Comparison of ENCODE assay signal across 7 cellular contexts in the genomic region with DNA sequence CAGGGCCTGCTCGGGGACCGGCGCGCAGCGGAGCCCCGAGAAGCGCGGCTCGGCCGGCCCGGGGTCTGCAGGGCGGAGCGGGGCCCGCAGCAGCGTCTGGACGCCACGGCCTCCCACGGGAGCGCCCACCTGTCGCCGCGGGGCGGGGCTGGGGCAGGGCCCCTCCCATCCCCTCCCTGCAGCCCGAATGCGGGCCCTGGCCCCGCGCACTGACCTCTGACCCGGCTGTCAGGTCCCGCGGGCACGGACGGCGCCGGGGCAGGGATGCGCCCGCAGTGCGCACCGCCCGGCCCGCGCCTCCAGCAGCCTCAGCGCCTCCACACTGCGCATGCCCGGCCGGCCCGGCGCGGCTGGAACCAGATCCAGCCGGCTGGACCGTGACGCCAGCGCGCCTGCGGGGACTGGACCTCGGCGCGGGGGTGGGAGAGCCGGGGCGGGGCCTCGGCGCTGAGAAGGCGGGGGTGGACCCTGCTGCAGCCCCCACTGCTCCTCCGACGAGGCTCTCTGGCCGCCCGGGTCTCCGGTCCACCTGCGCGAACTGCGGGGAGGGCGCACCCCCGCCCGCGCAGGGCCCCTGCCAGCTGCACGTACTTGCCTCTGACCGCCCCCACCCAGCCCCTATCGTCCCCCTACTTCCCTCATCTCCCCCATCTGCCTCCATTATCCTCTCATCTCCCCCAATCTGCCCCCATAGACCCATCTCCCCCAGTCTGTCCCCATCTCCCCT.
A peak's percentile ranks its signal among the peaks of the same experiment; 100 is the strongest.
DNase-seq lines count a peak whose midpoint lies in the region; ATAC-seq and TF ChIP-seq lines count a peak whose summit lies in the region.

No MANE protein-coding gene starts in this region.

- DNase-seq in NCI-H1930 (lab: John Stamatoyannopoulos, UW), result peak; percentile 60 to 85
- peak in 57 of 61 donors; percentile 6 to 92 (median 77) for DNase-seq in caudate nucleus (lab: John Stamatoyannopoulos, UW)
- DNase-seq in iris pigment epithelial cell (ENCODE audit: low read depth), result peak; percentile 90
- peak; percentile 55 for DNase-seq in smooth muscle cell of the brain vasculature (ENCODE audit: low read depth, low spot score)

- H3K4me3 ChIP-seq in WI38 (ENCODE audit: low read depth, low read length), result peak overlapping the region; percentile 68

- ATAC-seq in GM18502 (IDR thresholded peaks at IDR 0.05; ENCODE audit: poor library complexity, unreplicated experiment), result peak; percentile 62
- ATAC-seq in HG02798 (IDR thresholded peaks at IDR 0.05; ENCODE audit: poor library complexity, unreplicated experiment), result peak; percentile 68

- H3K27ac ChIP-seq in caudate nucleus (ENCODE audit: low read depth, low read length), result peak overlapping the region; percentile 94

- no peak for TF ChIP-seq CTCF in WI38 (IDR thresholded peaks at IDR 0.05; ENCODE audit: low read depth, low read length)

Comparison
In these comparisons a context has a peak if more than half of its experiments do, and no peak if none do; other contexts are left out.
1. Peak in every context shown above with its lines: DNase-seq, ATAC-seq, H3K4me3 ChIP-seq and H3K27ac ChIP-seq.